1 cellular context compared by ENCODE assay signal in genomic region chr22:33919591-33920501, GRCh38.
TF ChIP-seq lines count a peak whose summit lies in the region.

Gene LARGE1 (minus strand): TSS chr22:33920476.

TF ChIP-seq in WTC11, 78 proteins besides CTCF, POLR2A, EP300 and RAD21 (continued from another document):
- TF ChIP-seq USF2 (CRISPR knock-in tag; IDR thresholded peaks at IDR 0.05): peak; percentile 43; the same call in 1 of the 2 replicates
